1 cellular context compared by ENCODE assay signal in the genomic region with DNA sequence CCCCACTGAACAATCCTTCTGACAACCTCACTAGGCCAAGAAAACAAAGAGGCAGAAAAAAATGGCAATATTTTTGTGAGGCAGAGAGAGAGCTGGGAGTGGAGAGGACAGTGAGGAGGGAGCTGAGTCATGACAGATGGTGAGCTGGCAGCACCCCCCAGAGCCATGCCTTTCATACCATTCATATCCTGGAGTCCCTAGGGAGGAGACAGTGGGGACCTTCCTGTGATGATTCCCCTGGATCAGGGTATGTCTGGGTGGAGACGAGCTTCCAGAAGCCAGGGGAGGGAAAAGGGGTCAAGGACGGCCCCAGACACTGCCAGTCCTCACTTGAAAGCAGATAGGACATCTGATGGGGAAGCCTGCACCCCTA.
TF ChIP-seq lines count a peak whose summit lies in the region.

No MANE protein-coding gene starts in this region.

TF ChIP-seq in IMR-90, 13 proteins besides CTCF, POLR2A, EP300 and RAD21:
- TF ChIP-seq FOS (IDR thresholded peaks at IDR 0.05; ENCODE audit: low read depth, low read length) (peak; percentile 39; the same call in 1 of the 2 replicates), CHD1 (IDR thresholded peaks at IDR 0.05; ENCODE audit: low read depth, low read length) (no peak), MAFK (IDR thresholded peaks at IDR 0.05; ENCODE audit: low read depth, low read length) (no peak), MAZ (IDR thresholded peaks at IDR 0.05; ENCODE audit: borderline replicate concordance, low read depth, low read length) (peak; percentile 36; the same call in 1 of the 2 replicates), MXI1 (IDR thresholded peaks at IDR 0.05; ENCODE audit: borderline replicate concordance, low read depth, low read length) (no peak), NFE2L2 (IDR thresholded peaks at IDR 0.05; ENCODE audit: low read depth, low read length) (peak; percentile 49; the same call in 1 of the 2 replicates)
- TF ChIP-seq, protein P1, sequence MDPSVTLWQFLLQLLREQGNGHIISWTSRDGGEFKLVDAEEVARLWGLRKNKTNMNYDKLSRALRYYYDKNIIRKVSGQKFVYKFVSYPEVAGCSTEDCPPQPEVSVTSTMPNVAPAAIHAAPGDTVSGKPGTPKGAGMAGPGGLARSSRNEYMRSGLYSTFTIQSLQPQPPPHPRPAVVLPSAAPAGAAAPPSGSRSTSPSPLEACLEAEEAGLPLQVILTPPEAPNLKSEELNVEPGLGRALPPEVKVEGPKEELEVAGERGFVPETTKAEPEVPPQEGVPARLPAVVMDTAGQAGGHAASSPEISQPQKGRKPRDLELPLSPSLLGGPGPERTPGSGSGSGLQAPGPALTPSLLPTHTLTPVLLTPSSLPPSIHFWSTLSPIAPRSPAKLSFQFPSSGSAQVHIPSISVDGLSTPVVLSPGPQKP (IDR thresholded peaks at IDR 0.05; ENCODE audit: borderline replicate concordance, low read depth, low read length), result no peak
